Comparison of ENCODE assay signal across 15 cellular contexts in the genomic region with DNA sequence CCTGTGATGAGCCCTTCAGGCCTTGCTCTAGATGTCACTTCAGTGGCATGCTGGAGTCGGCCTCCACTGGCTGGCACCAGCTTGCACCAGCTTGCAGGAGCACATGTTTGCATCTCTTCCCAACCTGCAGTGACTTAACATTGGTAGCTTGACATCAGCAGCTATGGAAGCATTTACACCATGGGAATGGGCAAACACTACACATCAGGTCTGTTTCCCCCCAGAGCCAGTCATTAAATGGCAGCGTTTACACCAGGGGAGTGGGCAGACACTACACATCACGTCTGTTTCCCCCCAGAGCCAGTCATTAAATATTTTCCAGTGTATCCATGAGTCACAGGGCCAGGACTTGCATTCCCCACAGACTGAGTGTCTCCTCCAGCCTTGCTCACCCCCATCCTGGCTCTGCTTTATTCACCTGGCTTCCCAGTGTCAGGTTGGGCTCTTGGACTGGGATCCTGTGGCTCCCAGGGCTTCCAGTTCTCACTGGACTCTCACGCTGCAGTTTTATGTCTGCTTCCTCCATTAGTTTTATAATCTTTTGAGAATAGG. TPM values are rescaled to one million over a fixed set of nuclear protein-coding genes. Genes with fewer than 3 reads are reported as not detected.
DNase-seq lines count a peak whose midpoint lies in the region; ATAC-seq, FAIRE-seq and TF ChIP-seq lines count a peak whose summit lies in the region.
"Had no signal": no experiment of that assay in that cellular context is flagged by ENCODE, and none has a peak within 500 bp of the region (broad histone marks: within the 10 kb centered on the region; RNA-seq: fewer than 3 reads in every experiment).

No MANE protein-coding gene starts in this region.

- no peak overlapping the region for H3K4me2 ChIP-seq in keratinocyte (ENCODE audit: control insufficient read depth, extremely low read depth, insufficient read depth, low read depth, low read length)
- H3K4me2 ChIP-seq: BLaER1 had no signal

- no peak for ATAC-seq in GM18517 (IDR thresholded peaks at IDR 0.05; ENCODE audit: unreplicated experiment)
- no peak for ATAC-seq in GM21529 (IDR thresholded peaks at IDR 0.05; ENCODE audit: unreplicated experiment)
- ATAC-seq: HCT116 had no signal

- peaks cover 3% of the 10 kb centered on the region for H3K4me1 ChIP-seq in keratinocyte (ENCODE audit: control insufficient read depth, extremely low read depth, insufficient read depth, low read length)
- H3K4me1 ChIP-seq: Caco-2 had no signal

- H3K27me3 ChIP-seq in bronchial epithelial cell (ENCODE audit: control insufficient read depth, insufficient read depth, low read length), result peaks cover 5% of the 10 kb centered on the region
- peaks cover 21% of the 10 kb centered on the region for H3K27me3 ChIP-seq in keratinocyte (ENCODE audit: control insufficient read depth, extremely low read depth, insufficient read depth, low read length)

- dilution Hi-C loops in keratinocyte (cut with MboI; ENCODE audit: extremely low pct_ligation_motif_present, low sequenced_read_pairs), result no loop called here

- TF ChIP-seq CTCF in bronchial epithelial cell (IDR thresholded peaks at IDR 0.05; ENCODE audit: insufficient read depth, low read length, severe bottlenecking) (no peak), keratinocyte (optimal IDR thresholded peaks at IDR 0.05 in 1 of 3, IDR thresholded peaks at IDR 0.05 in 1 of 3, conservative IDR thresholded peaks at IDR 0.05 in 1 of 3; ENCODE audit: extremely low read depth in 1 of 3, insufficient read depth in 2 of 3, low read length in 3 of 3) (no peak)

- peak; percentile 33 for DNase-seq in ELR (ENCODE audit: low read depth)
- DNase-seq in M059J (ENCODE audit: low read depth), result peak; percentile 4
- peak; percentile 4 for DNase-seq in bronchial epithelial cell (ENCODE audit: low read depth)
- peak; percentile 4 for DNase-seq in keratinocyte (ENCODE audit: low read depth, low spot score)
- DNase-seq in cortex of kidney (lab: John Stamatoyannopoulos, UW), result no peak
- no peak for DNase-seq in NCI-H2171 (lab: John Stamatoyannopoulos, UW)
- DNase-seq: 8988T; AML-193; Caco-2; CD8-positive, alpha-beta memory T cell had no signal

- H2AFZ ChIP-seq in keratinocyte (ENCODE audit: control insufficient read depth, low read length), result no peak overlapping the region

- no peaks in the 10 kb centered on the region for H3K9me1 ChIP-seq in keratinocyte (ENCODE audit: control insufficient read depth, extremely low read depth, insufficient read depth, low read length)

- no peak overlapping the region for H3K9ac ChIP-seq in keratinocyte (ENCODE audit: control insufficient read depth, extremely low read depth, insufficient read depth, low read length)
- H3K9ac ChIP-seq: BLaER1 had no signal

- FAIRE-seq in bronchial epithelial cell (lab: Jason Lieb, UNC) (peak; percentile 93), keratinocyte (lab: Jason Lieb, UNC) (no peak)
- FAIRE-seq: H54 had no signal

- H3K36me3 ChIP-seq in bronchial epithelial cell (ENCODE audit: control insufficient read depth, insufficient read depth, low read length) (no peaks in the 10 kb centered on the region), keratinocyte (ENCODE audit: control insufficient read depth in 2 of 2, extremely low read depth in 1 of 2, insufficient read depth in 2 of 2, low read length in 2 of 2) (no peaks in the 10 kb centered on the region)
- H3K36me3 ChIP-seq: BLaER1 had no signal

- no peak overlapping the region for H3K27ac ChIP-seq in keratinocyte (ENCODE audit: control insufficient read depth, insufficient read depth, low read length)
- H3K27ac ChIP-seq: BLaER1 had no signal

- H3K79me2 ChIP-seq in keratinocyte (ENCODE audit: control insufficient read depth, insufficient read depth, low read length), result no peaks in the 10 kb centered on the region

- H3K4me3 ChIP-seq in bronchial epithelial cell (ENCODE audit: low read depth, low read length) (no peak overlapping the region), keratinocyte (ENCODE audit: control insufficient read depth in 2 of 3, extremely low read depth in 1 of 3, insufficient read depth in 2 of 3, low read depth in 1 of 3, low read length in 3 of 3) (no peak overlapping the region)
- H3K4me3 ChIP-seq: BLaER1 had no signal

- no peaks in the 10 kb centered on the region for H4K20me1 ChIP-seq in keratinocyte (ENCODE audit: control insufficient read depth, extremely low read depth, insufficient read depth, low read length)
- H4K20me1 ChIP-seq: BLaER1 had no signal

- no peaks in the 10 kb centered on the region for H3K9me3 ChIP-seq in keratinocyte (ENCODE audit: control insufficient read depth, low read depth, low read length)
- H3K9me3 ChIP-seq: BLaER1, Caco-2 had no signal

RNA-seq across cellular contexts. Expression of a gene that starts 51.6 kb away (rescaled TPM):
- 33.9 and 46.9 TPM in 2 replicates for total RNA-seq in M059J (2014; rRNA removed; shearing (Covaris generic))
- 10.8 and 12.6 TPM in 2 replicates for total RNA-seq in bronchial epithelial cell
- polyA plus RNA-seq in keratinocyte, result 8.6 to 27.1 TPM (median 18.6 TPM) in 3 replicates
- 10.6 TPM for polyA plus RNA-seq in keratinocyte (2011; ENCODE audit: low read depth)
- polyA plus RNA-seq in keratinocyte (2011; cell fraction: cytosol; rRNA removed), result 9.1 and 14.1 TPM in 2 replicates
- 11.4 and 15.6 TPM in 2 replicates for polyA plus RNA-seq in keratinocyte (2011; cell fraction: nucleus; rRNA removed)
- polyA plus RNA-seq in keratinocyte (2012; ENCODE audit: low replicate concordance), result 5.9 and 19.9 TPM in 2 replicates
- polyA minus RNA-seq in keratinocyte, result 0.92 to 35.9 TPM (median 8.6 TPM) in 3 replicates
- polyA minus RNA-seq in keratinocyte (2011; cell fraction: cytosol; rRNA and poly(A)+ RNA removed), result 5.6 TPM
- 8.1 and 14.1 TPM in 2 replicates for polyA minus RNA-seq in keratinocyte (2011; cell fraction: nucleus; rRNA and poly(A)+ RNA removed)

Comparison
In these comparisons a context has a peak if more than half of its experiments do, and no peak if none do; other contexts are left out.
1. DNase-seq: peak in ELR (single experiment), M059J (single experiment), bronchial epithelial cell (single experiment) and keratinocyte (single experiment); none in cortex of kidney (single experiment) and NCI-H2171 (single experiment).